11 cellular contexts compared by ENCODE assay signal in genomic region chr2:164542584-164543021, GRCh38.
A peak's percentile ranks its signal among the peaks of the same experiment; 100 is the strongest.
DNase-seq lines count a peak whose midpoint lies in the region; ATAC-seq and TF ChIP-seq lines count a peak whose summit lies in the region.
"Had no signal": no experiment of that assay in that cellular context is flagged by ENCODE, and none has a peak within 500 bp of the region (broad histone marks: within the 10 kb centered on the region; RNA-seq: fewer than 3 reads in every experiment).

No MANE protein-coding gene starts in this region.

- H3K36me3 ChIP-seq in RWPE2 (ENCODE audit: low read depth): no peaks in the 10 kb centered on the region
- H3K36me3 ChIP-seq in endodermal cell (ENCODE audit: control insufficient read depth, insufficient read depth, low read length): no peaks in the 10 kb centered on the region
- H3K36me3 ChIP-seq: BE2C had no signal

- H3K27me3 ChIP-seq in RWPE2 (ENCODE audit: insufficient read depth, poor library complexity, severe bottlenecking) (no peaks in the 10 kb centered on the region), endodermal cell (ENCODE audit: control insufficient read depth, insufficient read depth, low read length, poor library complexity, severe bottlenecking) (no peaks in the 10 kb centered on the region)
- H3K27me3 ChIP-seq: BE2C had no signal

- H3K4me1 Mint-ChIP-seq in activated T-cell treated with anti-CD3 and anti-CD28 coated beads, Interleukin-2, amount 50 U/mL, for 4 hours (ENCODE audit: low read depth): no peaks in the 10 kb centered on the region
- H3K4me1 Mint-ChIP-seq in endodermal cell: peaks cover 3% of the 10 kb centered on the region
- H3K4me1 Mint-ChIP-seq: stimulated activated naive CD8-positive, alpha-beta T cell treated with anti-CD3 and anti-CD28 coated beads, Interleukin-15, amount 100 ng/mL, for 72 hours had no signal

- TF ChIP-seq CTCF in AG09319 (IDR thresholded peaks at IDR 0.05; ENCODE audit: low read depth, low read length) (no peak), RWPE2 (IDR thresholded peaks at IDR 0.05; ENCODE audit: poor library complexity, severe bottlenecking) (no peak), endodermal cell (conservative IDR thresholded peaks at IDR 0.05) (no peak)

- DNase-seq in AG09319 (ENCODE audit: extremely low read depth, low read depth) (peak; percentile 10), NCI-H1092 (lab: John Stamatoyannopoulos, UW) (peak; percentile 10), RWPE2 (ENCODE audit: low spot score) (no peak), foreskin melanocyte (peak; percentile 50), endodermal cell (no peak)
- DNase-seq in activated T-cell treated with anti-CD3 and anti-CD28 coated beads, Interleukin-2, amount 50 U/mL, for 4 hours: no peak
- DNase-seq: activated naive CD4-positive, alpha-beta T cell; BE2C; stimulated activated naive CD8-positive, alpha-beta T cell treated with anti-CD3 and anti-CD28 coated beads, Interleukin-15, amount 100 ng/mL, for 72 hours had no signal

- H3K4me3 Mint-ChIP-seq in activated T-cell treated with anti-CD3 and anti-CD28 coated beads, Interleukin-2, amount 50 U/mL, for 4 hours: no peak overlapping the region
- H3K4me3 Mint-ChIP-seq in endodermal cell: no peak overlapping the region
- H3K4me3 Mint-ChIP-seq: stimulated activated naive CD8-positive, alpha-beta T cell treated with anti-CD3 and anti-CD28 coated beads, Interleukin-15, amount 100 ng/mL, for 72 hours had no signal

- H3K9me3 ChIP-seq in RWPE2 (ENCODE audit: severe bottlenecking) (no peaks in the 10 kb centered on the region), endodermal cell (ENCODE audit: control insufficient read depth, low read length) (peaks cover 9% of the 10 kb centered on the region)
- H3K9me3 ChIP-seq: BE2C had no signal

- no peak overlapping the region for H3K27ac Mint-ChIP-seq in endodermal cell
- H3K27ac Mint-ChIP-seq: stimulated activated naive CD8-positive, alpha-beta T cell treated with anti-CD3 and anti-CD28 coated beads, Interleukin-15, amount 100 ng/mL, for 72 hours had no signal

- peaks cover 8% of the 10 kb centered on the region for H3K4me1 ChIP-seq in RWPE2 (ENCODE audit: insufficient read depth, poor library complexity, severe bottlenecking)
- H3K4me1 ChIP-seq in endodermal cell (ENCODE audit: control insufficient read depth, insufficient read depth, low read length): no peaks in the 10 kb centered on the region
- H3K4me1 ChIP-seq: BE2C had no signal

- H3K36me3 Mint-ChIP-seq in activated T-cell treated with anti-CD3 and anti-CD28 coated beads, Interleukin-2, amount 50 U/mL, for 4 hours (ENCODE audit: insufficient read depth): no peaks in the 10 kb centered on the region
- H3K36me3 Mint-ChIP-seq in endodermal cell (ENCODE audit: low read depth): peaks cover 16% of the 10 kb centered on the region

- 87 to 100% methylated on average over 1 to 2 of the region's 2 CpGs for WGBS in endodermal cell (ENCODE audit: insufficient coverage in 1 of 2, insufficient read length in 1 of 2), 2 experiments

- no peak overlapping the region for H3K4me3 ChIP-seq in RWPE2 (ENCODE audit: severe bottlenecking)
- no peak overlapping the region for H3K4me3 ChIP-seq in endodermal cell (ENCODE audit: low read length)

- H3K9ac ChIP-seq in endodermal cell (ENCODE audit: extremely low read depth, low read length, poor library complexity, severe bottlenecking): no peak overlapping the region

- H3K27ac ChIP-seq in RWPE2 (ENCODE audit: poor library complexity, severe bottlenecking) (peak overlapping the region; percentile 9), endodermal cell (ENCODE audit: low read depth, low read length) (no peak overlapping the region)

- ATAC-seq in RWPE2 (ENCODE audit: low read depth) (peak; percentile 89), HG03175 (IDR thresholded peaks at IDR 0.05; ENCODE audit: unreplicated experiment) (no peak), HG03280 (IDR thresholded peaks at IDR 0.05; ENCODE audit: unreplicated experiment) (no peak)
- ATAC-seq in activated T-cell treated with anti-CD3 and anti-CD28 coated beads, Interleukin-2, amount 50 U/mL, for 4 hours: no peak
- ATAC-seq: stimulated activated naive CD8-positive, alpha-beta T cell treated with anti-CD3 and anti-CD28 coated beads, Interleukin-15, amount 100 ng/mL, for 72 hours had no signal

- no peaks in the 10 kb centered on the region for H3K27me3 Mint-ChIP-seq in activated T-cell treated with anti-CD3 and anti-CD28 coated beads, Interleukin-2, amount 50 U/mL, for 4 hours (ENCODE audit: low read depth)
- no peaks in the 10 kb centered on the region for H3K27me3 Mint-ChIP-seq in endodermal cell (ENCODE audit: insufficient read depth)
- H3K27me3 Mint-ChIP-seq: stimulated activated naive CD8-positive, alpha-beta T cell treated with anti-CD3 and anti-CD28 coated beads, Interleukin-15, amount 100 ng/mL, for 72 hours had no signal

- no peaks in the 10 kb centered on the region for H3K9me3 Mint-ChIP-seq in activated T-cell treated with anti-CD3 and anti-CD28 coated beads, Interleukin-2, amount 50 U/mL, for 4 hours
- H3K9me3 Mint-ChIP-seq in endodermal cell: peaks cover 8% of the 10 kb centered on the region

Comparison
In these comparisons a context has a peak if more than half of its experiments do, and no peak if none do; other contexts are left out.
1. DNase-seq: peak in AG09319 (single experiment), NCI-H1092 (single experiment) and foreskin melanocyte (single experiment); none in RWPE2 (single experiment), activated T-cell treated with anti-CD3 and anti-CD28 coated beads, Interleukin-2, amount 50 U/mL, for 4 hours (single experiment) and endodermal cell (single experiment).